18 cellular contexts compared by ENCODE assay signal in genomic region chr7:7577888-7578287, GRCh38. TPM values are rescaled to one million over a fixed set of nuclear protein-coding genes. Genes with fewer than 3 reads are reported as not detected.
DNase-seq lines count a peak whose midpoint lies in the region; ATAC-seq and FAIRE-seq lines count a peak whose summit lies in the region.
"Had no signal": no experiment of that assay in that cellular context is flagged by ENCODE, and none has a peak within 500 bp of the region (broad histone marks: within the 10 kb centered on the region; RNA-seq: fewer than 3 reads in every experiment).

No MANE protein-coding gene starts in this region.

- intact Hi-C loops in left colon (cut with DNase I, micrococcal nuclease): no loop called here

- FAIRE-seq in G401.6 (lab: Jason Lieb, UNC): peak; percentile 48

- peak; percentile 73 for ATAC-seq in GM21515 (IDR thresholded peaks at IDR 0.05; ENCODE audit: unreplicated experiment)
- ATAC-seq in HG03378 (IDR thresholded peaks at IDR 0.05; ENCODE audit: unreplicated experiment): peak; percentile 81
- no peak for ATAC-seq in GM19035 (IDR thresholded peaks at IDR 0.05; ENCODE audit: unreplicated experiment)
- no peak for ATAC-seq in left colon
- ATAC-seq: stimulated activated naive CD8-positive, alpha-beta T cell treated with anti-CD3 and anti-CD28 coated beads, Interleukin-15, Interleukin-2, amounts not matched to agents 100 U/mL and 50 U/mL, for 24 hours had no signal

- DNase-seq in SIG-M5 (lab: John Stamatoyannopoulos, UW) (peak; percentile 43), NCI-H1417 (lab: John Stamatoyannopoulos, UW) (no peak), SW 1271 (lab: John Stamatoyannopoulos, UW) (no peak), left colon (no peak)
- DNase-seq: ACHN; activated CD4-positive, CD25-positive, alpha-beta regulatory T cell; cortex of kidney; DMS79; H9; NCI-H1048; NCI-H524 treated with DMSO at 0.1 percent for 48 hours; SHP77 treated with DMSO at 0.1 percent for 48 hours; stimulated activated naive CD8-positive, alpha-beta T cell treated with anti-CD3 and anti-CD28 coated beads, Interleukin-15, Interleukin-2, amounts not matched to agents 100 U/mL and 50 U/mL, for 24 hours had no signal

RNA-seq across cellular contexts. Expression of gene MIOS, which starts 11.2 kb away (rescaled TPM):
- total RNA-seq in left colon: 10 to 100 TPM; 21.9 to 23.6 TPM

RNA-seq across cellular contexts. Expression of gene COL28A1, which starts 42.2 kb away (rescaled TPM):
- total RNA-seq in left colon: 1 to 10 TPM; 3.2 to 5.1 TPM
- total RNA-seq: pulmonary artery endothelial cell had no signal

Comparison
In these comparisons a context has a peak if more than half of its experiments do, and no peak if none do; other contexts are left out.
1. ATAC-seq: peak in GM21515 (single experiment) and HG03378 (single experiment); none in GM19035 (single experiment) and left colon (single experiment).